In the genomic region with DNA sequence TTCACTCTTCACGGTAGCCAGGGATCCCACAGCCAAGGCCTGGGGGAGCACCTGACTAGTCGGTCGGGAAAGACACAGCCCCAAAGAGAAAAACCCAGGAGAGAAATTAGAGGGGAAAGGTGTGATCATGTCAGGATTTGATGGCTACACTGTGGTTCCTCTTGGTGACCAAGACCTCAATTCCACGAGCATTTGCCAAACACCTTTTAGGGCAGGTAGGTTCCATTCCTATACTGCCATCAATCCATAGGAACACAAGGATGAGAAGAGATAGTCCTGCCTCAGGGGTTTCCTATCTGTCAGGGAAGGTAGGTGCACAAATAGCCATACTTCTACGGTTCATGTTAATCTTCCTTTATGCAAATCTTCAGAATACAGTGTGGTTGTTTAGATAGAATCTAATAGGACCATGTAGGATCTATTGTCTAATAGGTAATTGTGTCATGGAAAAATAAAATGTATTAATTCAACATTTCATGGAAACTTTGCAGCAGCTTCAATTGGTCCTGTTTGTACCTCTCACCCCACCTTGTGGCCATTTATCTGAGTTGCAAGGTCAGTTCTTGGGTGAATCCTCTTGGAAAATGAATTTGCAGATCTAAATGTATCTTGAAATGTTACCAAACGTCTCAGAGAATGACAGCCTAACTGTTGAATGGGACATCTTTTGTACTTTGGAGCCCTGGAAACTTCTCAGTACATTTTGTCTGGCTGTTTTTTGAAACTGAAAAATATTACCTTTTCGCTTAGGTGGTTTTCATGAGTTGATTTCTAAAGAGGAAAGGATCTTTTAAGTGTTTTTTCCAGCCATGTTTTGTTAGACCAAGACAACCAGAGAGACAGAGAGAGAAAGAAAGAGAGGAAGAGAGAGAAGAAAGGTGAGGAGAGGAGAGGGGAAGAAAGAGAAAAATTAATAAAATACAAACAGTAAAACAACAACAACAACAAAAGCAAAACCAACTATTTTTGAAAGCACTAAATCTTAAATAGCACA, we compare ENCODE assay signal across 8 cellular contexts. TPM values are rescaled to one million over a fixed set of nuclear protein-coding genes. Genes with fewer than 3 reads are reported as not detected.
DNase-seq lines count a peak whose midpoint lies in the region; ATAC-seq and TF ChIP-seq lines count a peak whose summit lies in the region.

No MANE protein-coding gene starts in this region.

- peaks cover 6% of the 10 kb centered on the region for H3K27me3 Mint-ChIP-seq in CD8-positive, alpha-beta T cell (ENCODE audit: low read depth)

- no peak for ATAC-seq in CD8-positive, alpha-beta T cell
- no peak for ATAC-seq in thoracic aorta (ENCODE audit: insufficient number of reproducible peaks, low FRiP score, low read depth)
- ATAC-seq in activated CD4-positive, CD25-positive, alpha-beta regulatory T cell treated with anti-CD3 and anti-CD28 coated beads, Interleukin-2, amount 50 U/mL, for 24 hours, result no peak
- ATAC-seq in GM21786 (IDR thresholded peaks at IDR 0.05; ENCODE audit: unreplicated experiment), result no peak

- intact Hi-C loops in CD8-positive, alpha-beta T cell (cut with DNase I, micrococcal nuclease), result loop anchor here (1.0 to 10.0 kb wide), 3 partner anchors 255 to 400 kb away; no protein-coding TSS in a partner anchor

- TF ChIP-seq CTCF in CD8-positive, alpha-beta T cell (IDR thresholded peaks at IDR 0.05), result peak; percentile 59
- TF ChIP-seq CTCF in GM13976 (IDR thresholded peaks at IDR 0.05; ENCODE audit: borderline replicate concordance, control extremely low read depth, extremely low read depth, insufficient read depth, missing control alignments) (peak; percentile 44), thoracic aorta (IDR thresholded peaks at IDR 0.05) (peak; percentile 66)

- H3K27ac Mint-ChIP-seq in CD8-positive, alpha-beta T cell, result no peak overlapping the region

- POLR2A ChIA-PET in CD8-positive, alpha-beta T cell (lab: Charles Lee), result no interaction called here

- no peak overlapping the region for H3K4me3 Mint-ChIP-seq in CD8-positive, alpha-beta T cell

- H3K4me1 Mint-ChIP-seq in CD8-positive, alpha-beta T cell (ENCODE audit: low read depth), result no peaks in the 10 kb centered on the region

- H3K36me3 ChIP-seq in CD8-positive, alpha-beta T cell (ENCODE audit: insufficient read depth, low read length), result no peaks in the 10 kb centered on the region
- H3K36me3 ChIP-seq in thoracic aorta, result no peaks in the 10 kb centered on the region

- in situ Hi-C loops in GM13976 (cut with MboI; ENCODE audit: low sequenced_read_pairs, unreplicated experiment) (loop anchor here (10.0 kb wide), 1 partner anchor 250 kb away; no protein-coding TSS in a partner anchor), T47D (cut with HindIII; ENCODE audit: low pct_unique_long_range_greater_than_20kb, low sequenced_read_pairs) (no loop called here)

- H3K9me3 ChIP-seq in CD8-positive, alpha-beta T cell (ENCODE audit: low read length), result no peaks in the 10 kb centered on the region
- H3K9me3 ChIP-seq in thoracic aorta, result no peaks in the 10 kb centered on the region

- no peaks in the 10 kb centered on the region for H3K4me1 ChIP-seq in CD8-positive, alpha-beta T cell (ENCODE audit: insufficient read depth, low read length)
- no peaks in the 10 kb centered on the region for H3K4me1 ChIP-seq in thoracic aorta (ENCODE audit: control insufficient read depth in 1 of 2, low read depth in 2 of 2)

- DNase-seq in CD8-positive, alpha-beta T cell, result peak in 1 of 7 experiments; percentile 30
- peak; percentile 52 for DNase-seq in GM13976 (ENCODE audit: low spot score)
- DNase-seq in NCI-H774 (lab: John Stamatoyannopoulos, UW), result peak; percentile 27
- peak; percentile 26 to 60 for DNase-seq in T47D (ENCODE audit: low read depth in 1 of 2, low spot score in 1 of 2)
- DNase-seq in kidney glomerular epithelial cell (lab: John Stamatoyannopoulos, UW), result peak; percentile 27
- DNase-seq in thoracic aorta (ENCODE audit: low spot score), result no peak

- no peak overlapping the region for H3K4me3 ChIP-seq in CD8-positive, alpha-beta T cell (ENCODE audit: low read depth, low read length)
- H3K4me3 ChIP-seq in thoracic aorta, result no peak overlapping the region

- no peak overlapping the region for H3K27ac ChIP-seq in CD8-positive, alpha-beta T cell (ENCODE audit: low read depth, low read length)
- H3K27ac ChIP-seq in thoracic aorta, result no peak overlapping the region

- H3K36me3 Mint-ChIP-seq in CD8-positive, alpha-beta T cell, result no peaks in the 10 kb centered on the region

- no peaks in the 10 kb centered on the region for H3K27me3 ChIP-seq in CD8-positive, alpha-beta T cell (ENCODE audit: insufficient read depth, low read length)
- no peaks in the 10 kb centered on the region for H3K27me3 ChIP-seq in thoracic aorta (replicated peaks; ENCODE audit: insufficient read depth)

- H3K9me3 Mint-ChIP-seq in CD8-positive, alpha-beta T cell, result no peaks in the 10 kb centered on the region

- CTCF ChIA-PET in CD8-positive, alpha-beta T cell (lab: Charles Lee), result interaction anchor here (0.7 to 1.3 kb wide), 3 partner anchors 254 to 264 kb away, joined by 3 to 4 read pairs (median 3); no protein-coding TSS in a partner anchor

RNA-seq across cellular contexts. Expression of a gene that starts 33.7 kb away (rescaled TPM):
- total RNA-seq in CD8-positive, alpha-beta T cell, result not detected
- total RNA-seq in thoracic aorta, result 1 to 10 TPM in 1 of 2 donors, under 1 TPM in 1; 0.27 to 2.3 TPM
